Comparison of ENCODE assay signal across 1 cellular context in the genomic region with DNA sequence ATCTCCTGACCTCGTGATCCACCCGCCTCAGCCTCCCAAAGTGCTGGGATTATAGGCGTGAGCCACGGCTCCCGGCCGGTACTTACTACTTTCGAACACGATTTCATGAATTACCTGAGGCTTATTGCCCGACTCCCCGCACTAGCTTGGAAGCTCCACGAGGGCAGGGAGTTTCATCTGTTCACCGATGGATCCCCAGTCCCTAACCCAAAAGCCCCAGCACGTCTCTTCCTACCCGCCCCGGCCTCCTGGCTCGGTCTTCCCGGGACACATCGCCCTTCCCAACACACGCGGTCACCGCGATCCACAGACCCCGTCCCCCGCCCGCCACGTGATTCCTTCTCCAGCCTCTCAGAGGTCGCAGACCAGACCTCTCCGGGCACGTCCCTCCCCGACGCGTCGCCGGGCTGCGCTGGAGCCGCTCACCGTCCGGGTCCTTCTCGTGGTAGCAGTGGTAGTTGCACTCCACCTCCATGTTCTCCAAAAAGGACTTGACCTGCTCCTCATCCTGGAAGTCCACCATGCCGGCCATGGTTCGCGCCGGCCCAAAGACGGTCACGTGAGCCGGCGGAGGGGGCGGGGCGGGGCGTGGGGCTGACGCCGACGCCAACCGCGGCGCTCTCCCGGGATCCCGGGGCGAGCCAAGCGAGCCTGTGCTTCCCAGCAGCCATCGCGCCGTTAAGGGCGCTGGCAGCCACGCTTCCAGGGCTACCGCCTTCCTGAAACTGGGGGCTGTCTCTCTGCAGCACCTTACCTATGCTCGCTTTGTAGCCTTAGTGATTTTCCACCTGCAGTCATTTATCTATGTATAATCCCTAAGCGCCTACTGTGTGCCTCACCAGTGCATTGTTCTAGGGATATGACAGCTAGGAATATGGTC.
TF ChIP-seq lines count a peak whose summit lies in the region.

A gene (minus strand): TSS at position 553 of the 880 bp plus-strand sequence. CDS start 21 bp downstream, at position 532.

TF ChIP-seq in K562, 482 proteins besides CTCF, POLR2A, EP300 and RAD21 (continued from another document and continues in another):
- TF ChIP-seq, protein P1, sequence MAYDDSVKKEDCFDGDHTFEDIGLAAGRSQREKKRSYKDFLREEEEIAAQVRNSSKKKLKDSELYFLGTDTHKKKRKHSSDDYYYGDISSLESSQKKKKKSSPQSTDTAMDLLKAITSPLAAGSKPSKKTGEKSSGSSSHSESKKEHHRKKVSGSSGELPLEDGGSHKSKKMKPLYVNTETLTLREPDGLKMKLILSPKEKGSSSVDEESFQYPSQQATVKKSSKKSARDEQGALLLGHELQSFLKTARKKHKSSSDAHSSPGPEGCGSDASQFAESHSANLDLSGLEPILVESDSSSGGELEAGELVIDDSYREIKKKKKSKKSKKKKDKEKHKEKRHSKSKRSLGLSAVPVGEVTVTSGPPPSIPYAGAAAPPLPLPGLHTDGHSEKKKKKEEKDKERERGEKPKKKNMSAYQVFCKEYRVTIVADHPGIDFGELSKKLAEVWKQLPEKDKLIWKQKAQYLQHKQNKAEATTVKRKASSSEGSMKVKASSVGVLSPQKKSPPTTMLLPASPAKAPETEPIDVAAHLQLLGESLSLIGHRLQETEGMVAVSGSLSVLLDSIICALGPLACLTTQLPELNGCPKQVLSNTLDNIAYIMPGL (CRISPR knock-in tag; IDR thresholded peaks at IDR 0.05), result peak; percentile 88
- TF ChIP-seq, protein P2, sequence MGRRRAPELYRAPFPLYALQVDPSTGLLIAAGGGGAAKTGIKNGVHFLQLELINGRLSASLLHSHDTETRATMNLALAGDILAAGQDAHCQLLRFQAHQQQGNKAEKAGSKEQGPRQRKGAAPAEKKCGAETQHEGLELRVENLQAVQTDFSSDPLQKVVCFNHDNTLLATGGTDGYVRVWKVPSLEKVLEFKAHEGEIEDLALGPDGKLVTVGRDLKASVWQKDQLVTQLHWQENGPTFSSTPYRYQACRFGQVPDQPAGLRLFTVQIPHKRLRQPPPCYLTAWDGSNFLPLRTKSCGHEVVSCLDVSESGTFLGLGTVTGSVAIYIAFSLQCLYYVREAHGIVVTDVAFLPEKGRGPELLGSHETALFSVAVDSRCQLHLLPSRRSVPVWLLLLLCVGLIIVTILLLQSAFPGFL (CRISPR knock-in tag; IDR thresholded peaks at IDR 0.05), result no peak
- TF ChIP-seq ELF2 (CRISPR knock-in tag; IDR thresholded peaks at IDR 0.05), result 0 out of 2 replicates have a peak, but pooled peaks have one; percentile 35
- TF ChIP-seq LARP7 (IDR thresholded peaks at IDR 0.05), result no peak; the same call in 1 of the 2 replicates
- no peak for TF ChIP-seq HMG20B (CRISPR knock-in tag; IDR thresholded peaks at IDR 0.05)
- peak; percentile 85 for TF ChIP-seq FOXJ2 (tag; IDR thresholded peaks at IDR 0.05)
- no peak for TF ChIP-seq ZFP36 (IDR thresholded peaks at IDR 0.05; ENCODE audit: low read depth, low read length, partially characterized antibody)
- TF ChIP-seq ZNF507 (tag; conservative IDR thresholded peaks at IDR 0.05), result no peak
- TF ChIP-seq, protein P3, sequence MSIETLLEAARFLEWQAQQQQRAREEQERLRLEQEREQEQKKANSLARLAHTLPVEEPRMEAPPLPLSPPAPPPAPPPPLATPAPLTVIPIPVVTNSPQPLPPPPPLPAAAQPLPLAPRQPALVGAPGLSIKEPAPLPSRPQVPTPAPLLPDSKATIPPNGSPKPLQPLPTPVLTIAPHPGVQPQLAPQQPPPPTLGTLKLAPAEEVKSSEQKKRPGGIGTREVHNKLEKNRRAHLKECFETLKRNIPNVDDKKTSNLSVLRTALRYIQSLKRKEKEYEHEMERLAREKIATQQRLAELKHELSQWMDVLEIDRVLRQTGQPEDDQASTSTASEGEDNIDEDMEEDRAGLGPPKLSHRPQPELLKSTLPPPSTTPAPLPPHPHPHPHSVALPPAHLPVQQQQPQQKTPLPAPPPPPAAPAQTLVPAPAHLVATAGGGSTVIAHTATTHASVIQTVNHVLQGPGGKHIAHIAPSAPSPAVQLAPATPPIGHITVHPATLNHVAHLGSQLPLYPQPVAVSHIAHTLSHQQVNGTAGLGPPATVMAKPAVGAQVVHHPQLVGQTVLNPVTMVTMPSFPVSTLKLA (conservative IDR thresholded peaks at IDR 0.05), result peak; percentile 96 to 97
- TF ChIP-seq ZNF212 (CRISPR knock-in tag; IDR thresholded peaks at IDR 0.05), result peak; percentile 22; the same call in 1 of the 2 replicates
- TF ChIP-seq CREBBP (IDR thresholded peaks at IDR 0.05; ENCODE audit: low read depth, low read length), result no peak
- TF ChIP-seq, protein P4, sequence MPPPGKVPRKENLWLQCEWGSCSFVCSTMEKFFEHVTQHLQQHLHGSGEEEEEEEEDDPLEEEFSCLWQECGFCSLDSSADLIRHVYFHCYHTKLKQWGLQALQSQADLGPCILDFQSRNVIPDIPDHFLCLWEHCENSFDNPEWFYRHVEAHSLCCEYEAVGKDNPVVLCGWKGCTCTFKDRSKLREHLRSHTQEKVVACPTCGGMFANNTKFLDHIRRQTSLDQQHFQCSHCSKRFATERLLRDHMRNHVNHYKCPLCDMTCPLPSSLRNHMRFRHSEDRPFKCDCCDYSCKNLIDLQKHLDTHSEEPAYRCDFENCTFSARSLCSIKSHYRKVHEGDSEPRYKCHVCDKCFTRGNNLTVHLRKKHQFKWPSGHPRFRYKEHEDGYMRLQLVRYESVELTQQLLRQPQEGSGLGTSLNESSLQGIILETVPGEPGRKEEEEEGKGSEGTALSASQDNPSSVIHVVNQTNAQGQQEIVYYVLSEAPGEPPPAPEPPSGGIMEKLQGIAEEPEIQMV (tag; conservative IDR thresholded peaks at IDR 0.05; ENCODE audit: low read depth), result no peak
- TF ChIP-seq, protein P5, sequence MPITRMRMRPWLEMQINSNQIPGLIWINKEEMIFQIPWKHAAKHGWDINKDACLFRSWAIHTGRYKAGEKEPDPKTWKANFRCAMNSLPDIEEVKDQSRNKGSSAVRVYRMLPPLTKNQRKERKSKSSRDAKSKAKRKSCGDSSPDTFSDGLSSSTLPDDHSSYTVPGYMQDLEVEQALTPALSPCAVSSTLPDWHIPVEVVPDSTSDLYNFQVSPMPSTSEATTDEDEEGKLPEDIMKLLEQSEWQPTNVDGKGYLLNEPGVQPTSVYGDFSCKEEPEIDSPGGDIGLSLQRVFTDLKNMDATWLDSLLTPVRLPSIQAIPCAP (CRISPR knock-in tag; IDR thresholded peaks at IDR 0.05; ENCODE audit: borderline replicate concordance), result 0 out of 2 replicates have a peak, but pooled peaks have one; percentile 84
- peak; percentile 76 for TF ChIP-seq ZNF589 (CRISPR knock-in tag; IDR thresholded peaks at IDR 0.05; ENCODE audit: low read depth)
- TF ChIP-seq SETDB1 (IDR thresholded peaks at IDR 0.05; ENCODE audit: low read length), result no peak
- TF ChIP-seq, protein P6, sequence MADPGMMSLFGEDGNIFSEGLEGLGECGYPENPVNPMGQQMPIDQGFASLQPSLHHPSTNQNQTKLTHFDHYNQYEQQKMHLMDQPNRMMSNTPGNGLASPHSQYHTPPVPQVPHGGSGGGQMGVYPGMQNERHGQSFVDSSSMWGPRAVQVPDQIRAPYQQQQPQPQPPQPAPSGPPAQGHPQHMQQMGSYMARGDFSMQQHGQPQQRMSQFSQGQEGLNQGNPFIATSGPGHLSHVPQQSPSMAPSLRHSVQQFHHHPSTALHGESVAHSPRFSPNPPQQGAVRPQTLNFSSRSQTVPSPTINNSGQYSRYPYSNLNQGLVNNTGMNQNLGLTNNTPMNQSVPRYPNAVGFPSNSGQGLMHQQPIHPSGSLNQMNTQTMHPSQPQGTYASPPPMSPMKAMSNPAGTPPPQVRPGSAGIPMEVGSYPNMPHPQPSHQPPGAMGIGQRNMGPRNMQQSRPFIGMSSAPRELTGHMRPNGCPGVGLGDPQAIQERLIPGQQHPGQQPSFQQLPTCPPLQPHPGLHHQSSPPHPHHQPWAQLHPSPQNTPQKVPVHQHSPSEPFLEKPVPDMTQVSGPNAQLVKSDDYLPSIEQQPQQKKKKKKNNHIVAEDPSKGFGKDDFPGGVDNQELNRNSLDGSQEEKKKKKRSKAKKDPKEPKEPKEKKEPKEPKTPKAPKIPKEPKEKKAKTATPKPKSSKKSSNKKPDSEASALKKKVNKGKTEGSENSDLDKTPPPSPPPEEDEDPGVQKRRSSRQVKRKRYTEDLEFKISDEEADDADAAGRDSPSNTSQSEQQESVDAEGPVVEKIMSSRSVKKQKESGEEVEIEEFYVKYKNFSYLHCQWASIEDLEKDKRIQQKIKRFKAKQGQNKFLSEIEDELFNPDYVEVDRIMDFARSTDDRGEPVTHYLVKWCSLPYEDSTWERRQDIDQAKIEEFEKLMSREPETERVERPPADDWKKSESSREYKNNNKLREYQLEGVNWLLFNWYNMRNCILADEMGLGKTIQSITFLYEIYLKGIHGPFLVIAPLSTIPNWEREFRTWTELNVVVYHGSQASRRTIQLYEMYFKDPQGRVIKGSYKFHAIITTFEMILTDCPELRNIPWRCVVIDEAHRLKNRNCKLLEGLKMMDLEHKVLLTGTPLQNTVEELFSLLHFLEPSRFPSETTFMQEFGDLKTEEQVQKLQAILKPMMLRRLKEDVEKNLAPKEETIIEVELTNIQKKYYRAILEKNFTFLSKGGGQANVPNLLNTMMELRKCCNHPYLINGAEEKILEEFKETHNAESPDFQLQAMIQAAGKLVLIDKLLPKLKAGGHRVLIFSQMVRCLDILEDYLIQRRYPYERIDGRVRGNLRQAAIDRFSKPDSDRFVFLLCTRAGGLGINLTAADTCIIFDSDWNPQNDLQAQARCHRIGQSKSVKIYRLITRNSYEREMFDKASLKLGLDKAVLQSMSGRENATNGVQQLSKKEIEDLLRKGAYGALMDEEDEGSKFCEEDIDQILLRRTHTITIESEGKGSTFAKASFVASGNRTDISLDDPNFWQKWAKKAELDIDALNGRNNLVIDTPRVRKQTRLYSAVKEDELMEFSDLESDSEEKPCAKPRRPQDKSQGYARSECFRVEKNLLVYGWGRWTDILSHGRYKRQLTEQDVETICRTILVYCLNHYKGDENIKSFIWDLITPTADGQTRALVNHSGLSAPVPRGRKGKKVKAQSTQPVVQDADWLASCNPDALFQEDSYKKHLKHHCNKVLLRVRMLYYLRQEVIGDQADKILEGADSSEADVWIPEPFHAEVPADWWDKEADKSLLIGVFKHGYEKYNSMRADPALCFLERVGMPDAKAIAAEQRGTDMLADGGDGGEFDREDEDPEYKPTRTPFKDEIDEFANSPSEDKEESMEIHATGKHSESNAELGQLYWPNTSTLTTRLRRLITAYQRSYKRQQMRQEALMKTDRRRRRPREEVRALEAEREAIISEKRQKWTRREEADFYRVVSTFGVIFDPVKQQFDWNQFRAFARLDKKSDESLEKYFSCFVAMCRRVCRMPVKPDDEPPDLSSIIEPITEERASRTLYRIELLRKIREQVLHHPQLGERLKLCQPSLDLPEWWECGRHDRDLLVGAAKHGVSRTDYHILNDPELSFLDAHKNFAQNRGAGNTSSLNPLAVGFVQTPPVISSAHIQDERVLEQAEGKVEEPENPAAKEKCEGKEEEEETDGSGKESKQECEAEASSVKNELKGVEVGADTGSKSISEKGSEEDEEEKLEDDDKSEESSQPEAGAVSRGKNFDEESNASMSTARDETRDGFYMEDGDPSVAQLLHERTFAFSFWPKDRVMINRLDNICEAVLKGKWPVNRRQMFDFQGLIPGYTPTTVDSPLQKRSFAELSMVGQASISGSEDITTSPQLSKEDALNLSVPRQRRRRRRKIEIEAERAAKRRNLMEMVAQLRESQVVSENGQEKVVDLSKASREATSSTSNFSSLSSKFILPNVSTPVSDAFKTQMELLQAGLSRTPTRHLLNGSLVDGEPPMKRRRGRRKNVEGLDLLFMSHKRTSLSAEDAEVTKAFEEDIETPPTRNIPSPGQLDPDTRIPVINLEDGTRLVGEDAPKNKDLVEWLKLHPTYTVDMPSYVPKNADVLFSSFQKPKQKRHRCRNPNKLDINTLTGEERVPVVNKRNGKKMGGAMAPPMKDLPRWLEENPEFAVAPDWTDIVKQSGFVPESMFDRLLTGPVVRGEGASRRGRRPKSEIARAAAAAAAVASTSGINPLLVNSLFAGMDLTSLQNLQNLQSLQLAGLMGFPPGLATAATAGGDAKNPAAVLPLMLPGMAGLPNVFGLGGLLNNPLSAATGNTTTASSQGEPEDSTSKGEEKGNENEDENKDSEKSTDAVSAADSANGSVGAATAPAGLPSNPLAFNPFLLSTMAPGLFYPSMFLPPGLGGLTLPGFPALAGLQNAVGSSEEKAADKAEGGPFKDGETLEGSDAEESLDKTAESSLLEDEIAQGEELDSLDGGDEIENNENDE (IDR thresholded peaks at IDR 0.05; ENCODE audit: low read depth, low read length), result no peak
- no peak; a peak in 1 of 4 replicates for TF ChIP-seq CSDE1 (IDR thresholded peaks at IDR 0.05)
- peak; percentile 87 for TF ChIP-seq ZNF766 (CRISPR knock-in tag; conservative IDR thresholded peaks at IDR 0.05)
- peak; percentile 79 for TF ChIP-seq TRIM28 (IDR thresholded peaks at IDR 0.05)
- no peak for TF ChIP-seq ZSCAN32 (CRISPR knock-in tag; IDR thresholded peaks at IDR 0.05)
- TF ChIP-seq RBM17 (IDR thresholded peaks at IDR 0.05; ENCODE audit: borderline replicate concordance, low read depth, low read length), result no peak
- no peak for TF ChIP-seq ZNF778 (CRISPR knock-in tag; IDR thresholded peaks at IDR 0.05)
- TF ChIP-seq ZNF695 (CRISPR knock-in tag; IDR thresholded peaks at IDR 0.05), result 0 out of 2 replicates have a peak, but pooled peaks have one; percentile 29
- TF ChIP-seq JUN (IDR thresholded peaks at IDR 0.05; ENCODE audit: borderline replicate concordance, low read depth, low read length), result peak; percentile 39
- TF ChIP-seq JUN (CRISPR knock-in tag; IDR thresholded peaks at IDR 0.05; ENCODE audit: borderline replicate concordance), result no peak; the same call in 1 of the 2 replicates
- TF ChIP-seq TCF7 (IDR thresholded peaks at IDR 0.05; ENCODE audit: borderline replicate concordance), result no peak; the same call in 1 of the 2 replicates
- TF ChIP-seq BCOR (IDR thresholded peaks at IDR 0.05), result no peak
- peak; percentile 77 for TF ChIP-seq HDAC8 (tag; IDR thresholded peaks at IDR 0.05)
- 0 out of 2 replicates have a peak, but pooled peaks have one; percentile 14 for TF ChIP-seq ZNF436 (CRISPR knock-in tag; IDR thresholded peaks at IDR 0.05)
- TF ChIP-seq, protein P7, sequence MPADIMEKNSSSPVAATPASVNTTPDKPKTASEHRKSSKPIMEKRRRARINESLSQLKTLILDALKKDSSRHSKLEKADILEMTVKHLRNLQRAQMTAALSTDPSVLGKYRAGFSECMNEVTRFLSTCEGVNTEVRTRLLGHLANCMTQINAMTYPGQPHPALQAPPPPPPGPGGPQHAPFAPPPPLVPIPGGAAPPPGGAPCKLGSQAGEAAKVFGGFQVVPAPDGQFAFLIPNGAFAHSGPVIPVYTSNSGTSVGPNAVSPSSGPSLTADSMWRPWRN (IDR thresholded peaks at IDR 0.05; ENCODE audit: low read depth), result no peak
- TF ChIP-seq HDAC6 (IDR thresholded peaks at IDR 0.05; ENCODE audit: low read depth, low read length), result no peak
- no peak for TF ChIP-seq MCM3 (IDR thresholded peaks at IDR 0.05)
- TF ChIP-seq ZNF75A (CRISPR knock-in tag; IDR thresholded peaks at IDR 0.05), result no peak
- no peak for TF ChIP-seq ATF1 (CRISPR knock-in tag; IDR thresholded peaks at IDR 0.05)
- peak; percentile 84 for TF ChIP-seq ATF1 (tag; IDR thresholded peaks at IDR 0.05)
- TF ChIP-seq, protein P8, sequence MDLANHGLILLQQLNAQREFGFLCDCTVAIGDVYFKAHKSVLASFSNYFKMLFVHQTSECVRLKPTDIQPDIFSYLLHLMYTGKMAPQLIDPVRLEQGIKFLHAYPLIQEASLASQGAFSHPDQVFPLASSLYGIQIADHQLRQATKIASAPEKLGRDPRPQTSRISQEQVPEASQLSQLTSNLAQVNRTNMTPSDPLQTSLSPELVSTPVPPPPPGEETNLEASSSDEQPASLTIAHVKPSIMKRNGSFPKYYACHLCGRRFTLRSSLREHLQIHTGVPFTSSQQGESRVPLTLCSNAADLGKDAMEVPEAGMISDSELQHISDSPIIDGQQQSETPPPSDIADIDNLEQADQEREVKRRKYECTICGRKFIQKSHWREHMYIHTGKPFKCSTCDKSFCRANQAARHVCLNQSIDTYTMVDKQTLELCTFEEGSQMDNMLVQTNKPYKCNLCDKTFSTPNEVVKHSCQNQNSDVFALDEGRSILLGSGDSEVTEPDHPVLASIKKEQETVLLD (IDR thresholded peaks at IDR 0.05), result no peak; the same call in 1 of the 2 replicates
- TF ChIP-seq ZNF584 (CRISPR knock-in tag; IDR thresholded peaks at IDR 0.05; ENCODE audit: low read depth), result peak; percentile 82; the same call in 1 of the 2 replicates
